8 cellular contexts compared by ENCODE assay signal in the genomic region with DNA sequence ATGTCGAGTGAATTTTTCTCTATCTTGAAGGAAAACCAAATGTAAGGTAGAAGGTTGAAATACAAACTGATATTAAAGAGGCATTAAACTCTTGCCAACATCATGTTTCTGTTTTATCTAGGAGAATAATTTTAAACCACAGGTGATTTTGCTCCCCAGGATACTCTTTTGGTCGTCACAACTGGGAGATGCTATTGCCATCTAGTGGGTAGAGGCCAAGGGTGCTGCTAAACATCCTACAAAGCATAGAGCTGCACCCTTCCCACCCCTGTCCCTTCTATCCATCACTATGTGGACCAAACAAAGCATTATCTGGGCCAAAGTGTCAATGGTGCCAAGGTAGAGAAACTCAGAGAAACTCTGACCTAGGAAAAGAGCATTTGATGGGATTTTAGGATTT.
DNase-seq lines count a peak whose midpoint lies in the region; ATAC-seq and TF ChIP-seq lines count a peak whose summit lies in the region.

No MANE protein-coding gene starts in this region.

- POLR2A ChIA-PET in RWPE1 (lab: Yijun Ruan, JAX; ENCODE audit: low non-redundant PET), result no interaction called here

- no peak overlapping the region for H3K27ac ChIP-seq in mesendoderm (ENCODE audit: low read depth, low read length)
- H3K27ac ChIP-seq in RWPE1, result no peak overlapping the region

- H4K5ac ChIP-seq in mesendoderm (ENCODE audit: low read length), result no peak overlapping the region

- CTCF ChIA-PET in RWPE1 (lab: Yijun Ruan, JAX), result interaction anchor here (0.6 kb wide), 1 partner anchor 94 kb away, joined by 4 read pairs; no protein-coding TSS in a partner anchor

- TF ChIP-seq CTCF in GM12864 (IDR thresholded peaks at IDR 0.05; ENCODE audit: low read depth, low read length, missing control alignments) (peak; percentile 25), RWPE1 (conservative IDR thresholded peaks at IDR 0.05; ENCODE audit: low read depth) (no peak; the same call in 1 of the 2 replicates)

- no peaks in the 10 kb centered on the region for H3K4me1 ChIP-seq in mesendoderm (ENCODE audit: control insufficient read depth, low read depth, low read length)

- no peaks in the 10 kb centered on the region for H3K27me3 ChIP-seq in mesendoderm (ENCODE audit: insufficient read depth, low read length, poor library complexity)

- no peak overlapping the region for H3K4ac ChIP-seq in mesendoderm (ENCODE audit: low read depth, low read length)

- no peaks in the 10 kb centered on the region for H3K36me3 ChIP-seq in mesendoderm (ENCODE audit: control insufficient read depth, insufficient read depth, low read length)

- no peak overlapping the region for H3K18ac ChIP-seq in mesendoderm (ENCODE audit: low read length)

- no peak overlapping the region for H3K23ac ChIP-seq in mesendoderm (ENCODE audit: low read length)

- no peak overlapping the region for H2BK15ac ChIP-seq in mesendoderm (replicated peaks; ENCODE audit: low read depth)

- H3K4me3 ChIP-seq in GM12864 (ENCODE audit: low read depth, low read length) (no peak overlapping the region), mesendoderm (ENCODE audit: low read length) (no peak overlapping the region)

- no peak overlapping the region for H3K4me2 ChIP-seq in mesendoderm (ENCODE audit: low read length)

- H2AK5ac ChIP-seq in mesendoderm (ENCODE audit: low read length), result no peak overlapping the region

- no CpG with 5 or more reads among the region's 2 CpGs for WGBS in mesendoderm (ENCODE audit: extremely low coverage, insufficient coverage, low lambda C conversion rate)

- no peak overlapping the region for H3K9ac ChIP-seq in mesendoderm (ENCODE audit: low read length)

- no peak overlapping the region for H3K56ac ChIP-seq in mesendoderm (ENCODE audit: low read length)

- ATAC-seq in HG03342 (IDR thresholded peaks at IDR 0.05; ENCODE audit: unreplicated experiment) (peak; percentile 69), left lobe of liver (no peak), HG02981 (IDR thresholded peaks at IDR 0.05; ENCODE audit: unreplicated experiment) (no peak)

- no peak overlapping the region for H2BK5ac ChIP-seq in mesendoderm (ENCODE audit: low read length)

- no peak overlapping the region for H4K8ac ChIP-seq in mesendoderm (ENCODE audit: low read depth, low read length)

- no peaks in the 10 kb centered on the region for H3K79me2 ChIP-seq in mesendoderm (ENCODE audit: control insufficient read depth, insufficient read depth, low read length)

- H3K79me1 ChIP-seq in mesendoderm (ENCODE audit: low read length), result no peaks in the 10 kb centered on the region

- DNase-seq in GM12864 (ENCODE audit: low read depth), result no peak
- peak; percentile 31 for DNase-seq in astrocyte of the hippocampus (ENCODE audit: low read depth, low spot score)
- DNase-seq in mesendoderm, result peak; percentile 40
- no peak for DNase-seq in RWPE1 (ENCODE audit: low spot score)
- no peak for DNase-seq in left lobe of liver (ENCODE audit: low spot score)
- no peak for DNase-seq in UCSD-AML1 (lab: John Stamatoyannopoulos, UW; ENCODE audit: unreplicated experiment)

- no peak overlapping the region for H2BK120ac ChIP-seq in mesendoderm (ENCODE audit: low read depth, low read length)

Comparison
In these comparisons a context has a peak if more than half of its experiments do, and no peak if none do; other contexts are left out.
1. DNase-seq: peak in astrocyte of the hippocampus (single experiment) and mesendoderm (single experiment); none in GM12864 (single experiment), RWPE1 (single experiment), left lobe of liver (single experiment) and UCSD-AML1 (single experiment).